ENCODE assay signal across 16 cellular contexts in genomic region chr15:60420322-60420721, GRCh38.
"Had no signal": no experiment of that assay in that cellular context is flagged by ENCODE, and none has a peak within 500 bp of the region (broad histone marks: within the 10 kb centered on the region; RNA-seq: fewer than 3 reads in every experiment).

No MANE protein-coding gene starts in this region.

- H3K27ac ChIP-seq: ascending aorta, cardiac muscle cell, heart left ventricle, neutrophil had no signal

- H3K9me3 Mint-ChIP-seq: activated naive CD8-positive, alpha-beta T cell treated with anti-CD3 and anti-CD28 coated beads for 36 hours; activated T-cell treated with anti-CD3 and anti-CD28 coated beads, Interleukin-2, amount 50 U/mL, for 4 hours; naive thymus-derived CD4-positive, alpha-beta T cell; type B pancreatic cell had no signal

- H3K36me3 ChIP-seq: ascending aorta had no signal

- H3K9me3 ChIP-seq: ascending aorta, heart left ventricle, neutrophil had no signal

- H3K27me3 Mint-ChIP-seq: activated CD8-positive, alpha-beta memory T cell treated with anti-CD3 and anti-CD28 coated beads, Interleukin-2, amount 10 ng/mL, durations not matched to agents 7 days and 5 days; activated naive CD8-positive, alpha-beta T cell treated with anti-CD3 and anti-CD28 coated beads for 36 hours; naive thymus-derived CD4-positive, alpha-beta T cell; type B pancreatic cell had no signal

- DNase-seq: activated CD4-positive, CD25-positive, alpha-beta regulatory T cell; activated CD8-positive, alpha-beta memory T cell treated with anti-CD3 and anti-CD28 coated beads, Interleukin-2, amount 10 ng/mL, durations not matched to agents 7 days and 5 days; activated effector memory CD4-positive, alpha-beta T cell treated with anti-CD3 and anti-CD28 coated beads, Interleukin-2, amount 50 U/mL, for 16 hours; activated naive CD8-positive, alpha-beta T cell treated with anti-CD3 and anti-CD28 coated beads for 36 hours; activated T-cell treated with anti-CD3 and anti-CD28 coated beads, Interleukin-2, amount 50 U/mL, for 4 hours; heart left ventricle; islet precursor cell; naive thymus-derived CD4-positive, alpha-beta T cell; right cardiac atrium; stimulated activated CD4-positive, alpha-beta T cell treated with anti-CD3 and anti-CD28 coated beads, Interleukin-12 subunit alpha, Interleukin-12 subunit beta, amount 100 ng/mL, for 4 hours; stimulated activated naive CD4-positive, alpha-beta T cell treated with Interleukin-2 at 50 U/mL for 16 hours; T-helper 2 cell had no signal

- H3K4me3 Mint-ChIP-seq: activated CD8-positive, alpha-beta memory T cell treated with anti-CD3 and anti-CD28 coated beads, Interleukin-2, amount 10 ng/mL, durations not matched to agents 7 days and 5 days; activated naive CD8-positive, alpha-beta T cell treated with anti-CD3 and anti-CD28 coated beads for 36 hours; activated T-cell treated with anti-CD3 and anti-CD28 coated beads, Interleukin-2, amount 50 U/mL, for 4 hours; naive thymus-derived CD4-positive, alpha-beta T cell; type B pancreatic cell had no signal

- H3K27ac Mint-ChIP-seq: activated CD8-positive, alpha-beta memory T cell treated with anti-CD3 and anti-CD28 coated beads, Interleukin-2, amount 10 ng/mL, durations not matched to agents 7 days and 5 days; activated naive CD8-positive, alpha-beta T cell treated with anti-CD3 and anti-CD28 coated beads for 36 hours had no signal

- H3K27me3 ChIP-seq: ascending aorta, cardiac muscle cell, heart left ventricle, neutrophil had no signal

- ATAC-seq: activated CD8-positive, alpha-beta memory T cell treated with anti-CD3 and anti-CD28 coated beads, Interleukin-2, amount 10 ng/mL, durations not matched to agents 7 days and 5 days; activated T-cell treated with anti-CD3 and anti-CD28 coated beads, Interleukin-2, amount 50 U/mL, for 4 hours; heart left ventricle; naive thymus-derived CD4-positive, alpha-beta T cell; right cardiac atrium had no signal

- H3K4me3 ChIP-seq: ascending aorta, cardiac muscle cell, heart left ventricle had no signal
